ENCODE assay signal across 19 cellular contexts in the genomic region with DNA sequence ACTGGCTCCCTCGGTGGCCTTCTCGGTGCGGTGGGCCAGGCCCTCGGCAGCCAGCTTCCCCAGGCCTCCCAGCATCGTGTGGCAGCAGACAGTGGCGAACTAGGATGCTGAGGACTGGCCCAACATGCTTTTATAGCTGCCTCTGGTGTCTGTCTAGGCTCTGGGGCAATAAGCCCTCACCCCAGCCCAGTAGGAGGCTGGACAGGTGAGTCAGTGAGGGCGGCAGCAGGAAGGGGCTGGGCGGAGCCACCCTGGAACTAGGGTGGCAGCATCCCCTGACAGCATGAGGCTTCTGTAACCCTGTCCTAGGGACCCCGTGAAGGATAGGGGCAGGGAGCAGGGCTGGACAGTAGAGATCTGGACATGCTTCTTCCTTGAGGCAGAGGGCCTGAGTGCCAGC. TPM values are rescaled to one million over a fixed set of nuclear protein-coding genes. Genes with fewer than 3 reads are reported as not detected.
"Had no signal": no experiment of that assay in that cellular context is flagged by ENCODE, and none has a peak within 500 bp of the region (broad histone marks: within the 10 kb centered on the region; RNA-seq: fewer than 3 reads in every experiment).

A gene (minus strand): TSS at position 101 of the 400 bp plus-strand sequence. CDS start 26 bp downstream, at position 75.

RNA-seq across cellular contexts. Expression of the gene that starts here (rescaled TPM):
- total RNA-seq: activated naive CD4-positive, alpha-beta T cell treated with anti-CD3 and anti-CD28 coated beads for 36 hours; activated naive CD4-positive, alpha-beta T cell treated with anti-CD3 and anti-CD28 coated beads, Interleukin-2, amount 50 U/mL, for 72 hours; activated naive CD8-positive, alpha-beta T cell treated with anti-CD3 and anti-CD28 coated beads for 36 hours; activated naive CD8-positive, alpha-beta T cell treated with anti-CD3 and anti-CD28 coated beads, Interleukin-2, amount 10 ng/mL, durations not matched to agents 7 days and 5 days; activated T-cell treated with anti-CD3 and anti-CD28 coated beads, Interleukin-2, amount 50 U/mL, for 4 hours; activated T-cell treated with anti-CD3 and anti-CD28 coated beads, Interleukin-2, amount 50 U/mL, for 72 hours; activated T-helper 1 cell treated with anti-CD3 and anti-CD28 coated beads, Interleukin-12 subunit alpha, Interleukin-12 subunit beta, Interleukin-2, Interleukin-4 antibody, amounts not matched to agents 30 ng/mL and 10 ng/mL and 1 ng/mL, durations not matched to agents 14 hours and 24 hours and 36 hours; activated T-helper 17 cell treated with anti-CD3 and anti-CD28 coated beads, Interleukin-2, amount 50 U/mL, for 72 hours; activated T-helper 2 cell treated with anti-CD3 and anti-CD28 coated beads, Interferon-gamma antibody, Interleukin-2, Interleukin-4, amounts not matched to agents 10 μg/mL and 5 μg/mL and 100 μg/mL, durations not matched to agents 14 hours and 24 hours and 36 hours; adrenal gland; aorta; ascending aorta; astrocyte; body of pancreas; breast epithelium; bronchial epithelial cell; cardiac muscle cell; cardiac septum; cerebellum had no signal
